1 cellular context compared by ENCODE assay signal in the genomic region with DNA sequence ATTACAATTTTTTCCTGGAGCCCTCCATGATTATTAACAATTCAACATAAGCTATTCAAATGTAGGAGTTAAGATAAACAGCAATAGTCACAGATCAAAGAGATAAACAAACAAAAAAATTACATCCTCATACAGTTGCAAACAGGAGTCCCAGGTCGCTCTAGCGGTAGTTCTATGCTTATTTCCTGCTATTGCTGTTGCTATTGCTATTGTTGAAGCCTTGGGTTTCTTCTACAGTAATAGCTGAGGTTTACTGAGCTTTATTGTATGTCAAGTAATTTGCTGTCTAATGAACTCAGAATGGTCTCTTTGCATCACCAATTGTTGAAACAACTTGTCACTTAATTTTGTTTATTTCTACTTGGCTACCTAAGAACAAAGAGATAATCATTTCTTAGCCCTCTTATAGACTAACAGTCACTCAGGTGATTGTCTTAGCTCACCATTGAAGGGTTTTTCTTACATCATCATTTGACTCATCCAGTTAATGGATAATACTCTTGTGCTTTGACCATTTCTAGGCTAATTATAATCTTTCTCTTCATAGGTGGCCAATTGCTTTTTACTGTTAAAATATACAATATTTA.
TF ChIP-seq lines count a peak whose summit lies in the region.

No MANE protein-coding gene starts in this region.

TF ChIP-seq in HEK293, 187 proteins besides CTCF, POLR2A, EP300 and RAD21 (continued from another document):
- TF ChIP-seq ZNF394 (tag by site-specific recombination; IDR thresholded peaks at IDR 0.05; ENCODE audit: borderline replicate concordance), result peak; percentile 70
- peak; percentile 92 for TF ChIP-seq ZNF629 (tag by site-specific recombination; IDR thresholded peaks at IDR 0.05)
- TF ChIP-seq ZNF530 (tag by site-specific recombination; IDR thresholded peaks at IDR 0.05; ENCODE audit: low read depth), result no peak
- TF ChIP-seq, protein P1, sequence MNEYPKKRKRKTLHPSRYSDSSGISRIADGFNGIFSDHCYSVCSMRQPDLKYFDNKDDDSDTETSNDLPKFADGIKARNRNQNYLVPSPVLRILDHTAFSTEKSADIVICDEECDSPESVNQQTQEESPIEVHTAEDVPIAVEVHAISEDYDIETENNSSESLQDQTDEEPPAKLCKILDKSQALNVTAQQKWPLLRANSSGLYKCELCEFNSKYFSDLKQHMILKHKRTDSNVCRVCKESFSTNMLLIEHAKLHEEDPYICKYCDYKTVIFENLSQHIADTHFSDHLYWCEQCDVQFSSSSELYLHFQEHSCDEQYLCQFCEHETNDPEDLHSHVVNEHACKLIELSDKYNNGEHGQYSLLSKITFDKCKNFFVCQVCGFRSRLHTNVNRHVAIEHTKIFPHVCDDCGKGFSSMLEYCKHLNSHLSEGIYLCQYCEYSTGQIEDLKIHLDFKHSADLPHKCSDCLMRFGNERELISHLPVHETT (tag by site-specific recombination; IDR thresholded peaks at IDR 0.05), result peak; percentile 83
- peak; percentile 42; the same call in 1 of the 2 replicates for TF ChIP-seq ZNF660 (tag by site-specific recombination; IDR thresholded peaks at IDR 0.05)
- no peak for TF ChIP-seq ZNF202 (tag by site-specific recombination; IDR thresholded peaks at IDR 0.05; ENCODE audit: borderline replicate concordance)
- TF ChIP-seq, protein P2, sequence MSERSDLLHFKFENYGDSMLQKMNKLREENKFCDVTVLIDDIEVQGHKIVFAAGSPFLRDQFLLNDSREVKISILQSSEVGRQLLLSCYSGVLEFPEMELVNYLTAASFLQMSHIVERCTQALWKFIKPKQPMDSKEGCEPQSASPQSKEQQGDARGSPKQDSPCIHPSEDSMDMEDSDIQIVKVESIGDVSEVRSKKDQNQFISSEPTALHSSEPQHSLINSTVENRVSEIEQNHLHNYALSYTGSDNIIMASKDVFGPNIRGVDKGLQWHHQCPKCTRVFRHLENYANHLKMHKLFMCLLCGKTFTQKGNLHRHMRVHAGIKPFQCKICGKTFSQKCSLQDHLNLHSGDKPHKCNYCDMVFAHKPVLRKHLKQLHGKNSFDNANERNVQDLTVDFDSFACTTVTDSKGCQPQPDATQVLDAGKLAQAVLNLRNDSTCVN (tag by site-specific recombination; optimal IDR thresholded peaks at IDR 0.05), result no peak
- TF ChIP-seq, protein P3, sequence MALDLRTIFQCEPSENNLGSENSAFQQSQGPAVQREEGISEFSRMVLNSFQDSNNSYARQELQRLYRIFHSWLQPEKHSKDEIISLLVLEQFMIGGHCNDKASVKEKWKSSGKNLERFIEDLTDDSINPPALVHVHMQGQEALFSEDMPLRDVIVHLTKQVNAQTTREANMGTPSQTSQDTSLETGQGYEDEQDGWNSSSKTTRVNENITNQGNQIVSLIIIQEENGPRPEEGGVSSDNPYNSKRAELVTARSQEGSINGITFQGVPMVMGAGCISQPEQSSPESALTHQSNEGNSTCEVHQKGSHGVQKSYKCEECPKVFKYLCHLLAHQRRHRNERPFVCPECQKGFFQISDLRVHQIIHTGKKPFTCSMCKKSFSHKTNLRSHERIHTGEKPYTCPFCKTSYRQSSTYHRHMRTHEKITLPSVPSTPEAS (tag by site-specific recombination; IDR thresholded peaks at IDR 0.05), result no peak
- TF ChIP-seq, protein P4, sequence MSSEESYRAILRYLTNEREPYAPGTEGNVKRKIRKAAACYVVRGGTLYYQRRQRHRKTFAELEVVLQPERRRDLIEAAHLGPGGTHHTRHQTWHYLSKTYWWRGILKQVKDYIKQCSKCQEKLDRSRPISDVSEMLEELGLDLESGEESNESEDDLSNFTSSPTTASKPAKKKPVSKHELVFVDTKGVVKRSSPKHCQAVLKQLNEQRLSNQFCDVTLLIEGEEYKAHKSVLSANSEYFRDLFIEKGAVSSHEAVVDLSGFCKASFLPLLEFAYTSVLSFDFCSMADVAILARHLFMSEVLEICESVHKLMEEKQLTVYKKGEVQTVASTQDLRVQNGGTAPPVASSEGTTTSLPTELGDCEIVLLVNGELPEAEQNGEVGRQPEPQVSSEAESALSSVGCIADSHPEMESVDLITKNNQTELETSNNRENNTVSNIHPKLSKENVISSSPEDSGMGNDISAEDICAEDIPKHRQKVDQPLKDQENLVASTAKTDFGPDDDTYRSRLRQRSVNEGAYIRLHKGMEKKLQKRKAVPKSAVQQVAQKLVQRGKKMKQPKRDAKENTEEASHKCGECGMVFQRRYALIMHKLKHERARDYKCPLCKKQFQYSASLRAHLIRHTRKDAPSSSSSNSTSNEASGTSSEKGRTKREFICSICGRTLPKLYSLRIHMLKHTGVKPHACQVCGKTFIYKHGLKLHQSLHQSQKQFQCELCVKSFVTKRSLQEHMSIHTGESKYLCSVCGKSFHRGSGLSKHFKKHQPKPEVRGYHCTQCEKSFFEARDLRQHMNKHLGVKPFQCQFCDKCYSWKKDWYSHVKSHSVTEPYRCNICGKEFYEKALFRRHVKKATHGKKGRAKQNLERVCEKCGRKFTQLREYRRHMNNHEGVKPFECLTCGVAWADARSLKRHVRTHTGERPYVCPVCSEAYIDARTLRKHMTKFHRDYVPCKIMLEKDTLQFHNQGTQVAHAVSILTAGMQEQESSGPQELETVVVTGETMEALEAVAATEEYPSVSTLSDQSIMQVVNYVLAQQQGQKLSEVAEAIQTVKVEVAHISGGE (tag by site-specific recombination; conservative IDR thresholded peaks at IDR 0.05; ENCODE audit: low read depth), result no peak
- TF ChIP-seq OSR2 (tag by site-specific recombination; IDR thresholded peaks at IDR 0.05), result peak; percentile 72
- TF ChIP-seq, protein P5, sequence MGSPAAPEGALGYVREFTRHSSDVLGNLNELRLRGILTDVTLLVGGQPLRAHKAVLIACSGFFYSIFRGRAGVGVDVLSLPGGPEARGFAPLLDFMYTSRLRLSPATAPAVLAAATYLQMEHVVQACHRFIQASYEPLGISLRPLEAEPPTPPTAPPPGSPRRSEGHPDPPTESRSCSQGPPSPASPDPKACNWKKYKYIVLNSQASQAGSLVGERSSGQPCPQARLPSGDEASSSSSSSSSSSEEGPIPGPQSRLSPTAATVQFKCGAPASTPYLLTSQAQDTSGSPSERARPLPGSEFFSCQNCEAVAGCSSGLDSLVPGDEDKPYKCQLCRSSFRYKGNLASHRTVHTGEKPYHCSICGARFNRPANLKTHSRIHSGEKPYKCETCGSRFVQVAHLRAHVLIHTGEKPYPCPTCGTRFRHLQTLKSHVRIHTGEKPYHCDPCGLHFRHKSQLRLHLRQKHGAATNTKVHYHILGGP (tag by site-specific recombination; IDR thresholded peaks at IDR 0.05), result peak; percentile 65; the same call in 1 of the 2 replicates
- TF ChIP-seq, protein P6, sequence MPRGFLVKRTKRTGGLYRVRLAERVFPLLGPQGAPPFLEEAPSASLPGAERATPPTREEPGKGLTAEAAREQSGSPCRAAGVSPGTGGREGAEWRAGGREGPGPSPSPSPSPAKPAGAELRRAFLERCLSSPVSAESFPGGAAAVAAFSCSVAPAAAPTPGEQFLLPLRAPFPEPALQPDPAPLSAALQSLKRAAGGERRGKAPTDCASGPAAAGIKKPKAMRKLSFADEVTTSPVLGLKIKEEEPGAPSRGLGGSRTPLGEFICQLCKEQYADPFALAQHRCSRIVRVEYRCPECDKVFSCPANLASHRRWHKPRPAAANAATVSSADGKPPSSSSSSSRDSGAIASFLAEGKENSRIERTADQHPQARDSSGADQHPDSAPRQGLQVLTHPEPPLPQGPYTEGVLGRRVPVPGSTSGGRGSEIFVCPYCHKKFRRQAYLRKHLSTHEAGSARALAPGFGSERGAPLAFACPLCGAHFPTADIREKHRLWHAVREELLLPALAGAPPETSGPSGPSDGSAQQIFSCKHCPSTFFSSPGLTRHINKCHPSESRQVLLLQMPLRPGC (tag by site-specific recombination; IDR thresholded peaks at IDR 0.05), result peak; percentile 87
- TF ChIP-seq KLF8 (tag by site-specific recombination; IDR thresholded peaks at IDR 0.05), result peak; percentile 53; the same call in 1 of the 2 replicates
- TF ChIP-seq TCF7L2 (IDR thresholded peaks at IDR 0.05; ENCODE audit: borderline replicate concordance, low read depth, low read length), result no peak
- 0 out of 2 replicates have a peak, but pooled peaks have one; percentile 14 for TF ChIP-seq ZBTB1 (tag by site-specific recombination; IDR thresholded peaks at IDR 0.05)
- no peak for TF ChIP-seq ZNF548 (tag by site-specific recombination; IDR thresholded peaks at IDR 0.05)
- TF ChIP-seq, protein P7, sequence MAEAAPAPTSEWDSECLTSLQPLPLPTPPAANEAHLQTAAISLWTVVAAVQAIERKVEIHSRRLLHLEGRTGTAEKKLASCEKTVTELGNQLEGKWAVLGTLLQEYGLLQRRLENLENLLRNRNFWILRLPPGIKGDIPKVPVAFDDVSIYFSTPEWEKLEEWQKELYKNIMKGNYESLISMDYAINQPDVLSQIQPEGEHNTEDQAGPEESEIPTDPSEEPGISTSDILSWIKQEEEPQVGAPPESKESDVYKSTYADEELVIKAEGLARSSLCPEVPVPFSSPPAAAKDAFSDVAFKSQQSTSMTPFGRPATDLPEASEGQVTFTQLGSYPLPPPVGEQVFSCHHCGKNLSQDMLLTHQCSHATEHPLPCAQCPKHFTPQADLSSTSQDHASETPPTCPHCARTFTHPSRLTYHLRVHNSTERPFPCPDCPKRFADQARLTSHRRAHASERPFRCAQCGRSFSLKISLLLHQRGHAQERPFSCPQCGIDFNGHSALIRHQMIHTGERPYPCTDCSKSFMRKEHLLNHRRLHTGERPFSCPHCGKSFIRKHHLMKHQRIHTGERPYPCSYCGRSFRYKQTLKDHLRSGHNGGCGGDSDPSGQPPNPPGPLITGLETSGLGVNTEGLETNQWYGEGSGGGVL (tag by site-specific recombination; IDR thresholded peaks at IDR 0.05), result 0 out of 2 replicates have a peak, but pooled peaks have one; percentile 14
- peak; percentile 57; the same call in 1 of the 2 replicates for TF ChIP-seq ZNF184 (tag by site-specific recombination; IDR thresholded peaks at IDR 0.05)
- no peak for TF ChIP-seq ZSCAN30 (tag by site-specific recombination; IDR thresholded peaks at IDR 0.05)
- no peak for TF ChIP-seq TRIM28 (IDR thresholded peaks at IDR 0.05; ENCODE audit: borderline replicate concordance, low read length)
- no peak for TF ChIP-seq ZNF174 (tag by site-specific recombination; IDR thresholded peaks at IDR 0.05)
- TF ChIP-seq ZNF341 (tag by site-specific recombination; IDR thresholded peaks at IDR 0.05; ENCODE audit: low read depth), result no peak
- TF ChIP-seq SP2 (tag by site-specific recombination; IDR thresholded peaks at IDR 0.05), result peak; percentile 16; the same call in 1 of the 2 replicates
- peak; percentile 34; the same call in 1 of the 2 replicates for TF ChIP-seq ZBTB17 (tag by site-specific recombination; IDR thresholded peaks at IDR 0.05)
- TF ChIP-seq, protein P8, sequence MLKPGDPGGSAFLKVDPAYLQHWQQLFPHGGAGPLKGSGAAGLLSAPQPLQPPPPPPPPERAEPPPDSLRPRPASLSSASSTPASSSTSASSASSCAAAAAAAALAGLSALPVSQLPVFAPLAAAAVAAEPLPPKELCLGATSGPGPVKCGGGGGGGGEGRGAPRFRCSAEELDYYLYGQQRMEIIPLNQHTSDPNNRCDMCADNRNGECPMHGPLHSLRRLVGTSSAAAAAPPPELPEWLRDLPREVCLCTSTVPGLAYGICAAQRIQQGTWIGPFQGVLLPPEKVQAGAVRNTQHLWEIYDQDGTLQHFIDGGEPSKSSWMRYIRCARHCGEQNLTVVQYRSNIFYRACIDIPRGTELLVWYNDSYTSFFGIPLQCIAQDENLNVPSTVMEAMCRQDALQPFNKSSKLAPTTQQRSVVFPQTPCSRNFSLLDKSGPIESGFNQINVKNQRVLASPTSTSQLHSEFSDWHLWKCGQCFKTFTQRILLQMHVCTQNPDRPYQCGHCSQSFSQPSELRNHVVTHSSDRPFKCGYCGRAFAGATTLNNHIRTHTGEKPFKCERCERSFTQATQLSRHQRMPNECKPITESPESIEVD (tag by site-specific recombination; IDR thresholded peaks at IDR 0.05), result peak; percentile 38; the same call in 1 of the 2 replicates
- TF ChIP-seq GLI2 (tag by site-specific recombination; IDR thresholded peaks at IDR 0.05; ENCODE audit: borderline replicate concordance, low read depth), result peak; percentile 39; the same call in 1 of the 2 replicates
- TF ChIP-seq ZFP41 (tag by site-specific recombination; IDR thresholded peaks at IDR 0.05; ENCODE audit: borderline replicate concordance), result no peak
- no peak for TF ChIP-seq SETDB1 (IDR thresholded peaks at IDR 0.05; ENCODE audit: insufficient read length, low read length)
